ENCODE assay signal across 9 cellular contexts in genomic region chr10:85946713-85947326, GRCh38.
DNase-seq lines count a peak whose midpoint lies in the region; ATAC-seq, FAIRE-seq and TF ChIP-seq lines count a peak whose summit lies in the region.
"Had no signal": no experiment of that assay in that cellular context is flagged by ENCODE, and none has a peak within 500 bp of the region (broad histone marks: within the 10 kb centered on the region; RNA-seq: fewer than 3 reads in every experiment).

No MANE protein-coding gene starts in this region.

- no peak overlapping the region for H3K4me3 ChIP-seq in mucosa of descending colon

- no peak for DNase-seq in mucosa of descending colon
- no peak for DNase-seq in H54 (ENCODE audit: insufficient read length, low spot score)
- no peak for DNase-seq in kidney glomerular epithelial cell (lab: John Stamatoyannopoulos, UW)
- DNase-seq in NCI-H187 (lab: John Stamatoyannopoulos, UW): no peak
- DNase-seq: NCI-H524 treated with DMSO at 0.1 percent for 48 hours; stimulated activated CD4-positive, alpha-beta T cell treated with anti-CD3 and anti-CD28 coated beads, Interleukin-1b, Interleukin-23, amount 100 ng/mL, for 48 hours had no signal

- no peaks in the 10 kb centered on the region for H3K36me3 ChIP-seq in mucosa of descending colon (ENCODE audit: low read depth)

- intact Hi-C loops in mucosa of descending colon (cut with DNase I, micrococcal nuclease): no loop called here

- no peak for TF ChIP-seq CTCF in mucosa of descending colon (IDR thresholded peaks at IDR 0.05)

- ATAC-seq in GM18868 (IDR thresholded peaks at IDR 0.05; ENCODE audit: unreplicated experiment) (peak; percentile 86), GM21619 (IDR thresholded peaks at IDR 0.05; ENCODE audit: unreplicated experiment) (peak; percentile 81), HG03439 (IDR thresholded peaks at IDR 0.05; ENCODE audit: unreplicated experiment) (peak; percentile 88), mucosa of descending colon (peak; percentile 48)

- no peak for FAIRE-seq in H54 (lab: Jason Lieb, UNC)

- no peak for TF ChIP-seq POLR2A in H54 (IDR thresholded peaks at IDR 0.05; ENCODE audit: low read depth, low read length)

- H3K4me1 ChIP-seq in mucosa of descending colon (ENCODE audit: low read depth): no peaks in the 10 kb centered on the region

- no peaks in the 10 kb centered on the region for H3K9me3 ChIP-seq in mucosa of descending colon
